Comparison of ENCODE assay signal across 13 cellular contexts in genomic region chr12:43131304-43131703, GRCh38.
"Had no signal": no experiment of that assay in that cellular context is flagged by ENCODE, and none has a peak within 500 bp of the region (broad histone marks: within the 10 kb centered on the region; RNA-seq: fewer than 3 reads in every experiment).

No MANE protein-coding gene starts in this region.

- DNase-seq: activated CD4-positive, alpha-beta T cell treated with anti-CD3 and anti-CD28 coated beads for 48 hours; activated CD8-positive, alpha-beta memory T cell treated with anti-CD3 and anti-CD28 coated beads for 24 hours; activated naive CD4-positive, alpha-beta T cell treated with anti-CD3 and anti-CD28 coated beads, Interleukin-2, amount 10 ng/mL, durations not matched to agents 7 days and 5 days; activated T-cell treated with anti-CD3 and anti-CD28 coated beads for 4 hours; effector memory CD8-positive, alpha-beta T cell; hypothalamus; pancreas; stimulated activated CD4-positive, alpha-beta T cell treated with anti-CD3 and anti-CD28 coated beads, Interleukin-15, amount 100 ng/mL, for 24 hours; stimulated activated CD4-positive, alpha-beta T cell treated with anti-CD3 and anti-CD28 coated beads, Interleukin-4, amount 100 ng/mL, for 24 hours; stimulated activated naive CD8-positive, alpha-beta T cell treated with anti-CD3 and anti-CD28 coated beads, Interleukin-15, amount 100 ng/mL, for 72 hours; thyroid gland had no signal

- ATAC-seq: activated T-helper 17 cell treated with anti-CD3 and anti-CD28 coated beads, Interleukin-2, amount 50 U/mL, for 72 hours; effector memory CD8-positive, alpha-beta T cell; pancreas; stimulated activated naive CD8-positive, alpha-beta T cell treated with anti-CD3 and anti-CD28 coated beads, Interleukin-15, amount 100 ng/mL, for 72 hours had no signal

- FAIRE-seq: keratinocyte, pancreas had no signal
